ENCODE assay signal across 18 cellular contexts in the genomic region with DNA sequence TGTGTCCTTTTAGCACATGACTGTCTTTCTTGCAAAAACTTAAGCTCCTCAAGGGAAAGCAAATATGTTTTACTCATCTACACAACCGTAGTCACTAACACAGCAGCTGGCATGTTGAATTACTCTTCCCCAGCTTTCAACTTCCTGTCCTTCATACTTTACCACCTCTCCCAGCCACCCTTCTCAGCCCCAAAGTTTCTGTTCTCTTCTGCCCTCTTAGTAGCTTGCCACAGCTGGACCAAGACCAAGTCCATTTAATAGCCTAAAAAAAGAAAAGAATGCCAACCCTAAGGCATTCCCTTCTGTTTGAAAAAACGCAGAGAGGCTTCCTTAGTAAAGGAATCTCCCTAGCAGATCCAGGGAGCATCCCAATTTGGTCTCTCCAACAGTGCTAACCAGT. TPM values are rescaled to one million over a fixed set of nuclear protein-coding genes. Genes with fewer than 3 reads are reported as not detected.
"Had no signal": no experiment of that assay in that cellular context is flagged by ENCODE, and none has a peak within 500 bp of the region (broad histone marks: within the 10 kb centered on the region; RNA-seq: fewer than 3 reads in every experiment).

No MANE protein-coding gene starts in this region.

- H3K4me1 ChIP-seq: gastroesophageal sphincter, heart right ventricle, lower lobe of right lung, pancreas, stomach, thyroid gland had no signal

- H3K36me3 ChIP-seq: esophagus squamous epithelium, lower lobe of right lung, pancreas, thyroid gland had no signal

- DNase-seq: activated B cell treated with CpG ODN at 0.5 μM for 24 hours; activated CD4-positive, alpha-beta T cell treated with anti-CD3 and anti-CD28 coated beads for 48 hours; activated CD8-positive, alpha-beta memory T cell treated with anti-CD3 and anti-CD28 coated beads, Interleukin-2, amount 50 U/mL, for 48 hours; activated naive CD8-positive, alpha-beta T cell treated with anti-CD3 and anti-CD28 coated beads for 36 hours; activated T-cell treated with anti-CD3 and anti-CD28 coated beads, Interleukin-2, amount 50 U/mL, for 72 hours; anterior cingulate cortex; esophagus squamous epithelium; heart right ventricle; left cardiac atrium; lower lobe of right lung; pancreas; sigmoid colon; stimulated activated CD4-positive, alpha-beta T cell treated with anti-CD3 and anti-CD28 coated beads, Interleukin-1b, Interleukin-23, amount 100 ng/mL, for 48 hours; stomach; SW 1271; thyroid gland had no signal

- H3K9me3 ChIP-seq: esophagus squamous epithelium, gastroesophageal sphincter, heart right ventricle, lower lobe of right lung, pancreas, sigmoid colon, stomach, thyroid gland had no signal

- H3K4me3 ChIP-seq: esophagus squamous epithelium, gastroesophageal sphincter, heart right ventricle, lower lobe of right lung, pancreas, sigmoid colon, stomach, thyroid gland had no signal

- H3K27ac ChIP-seq: esophagus squamous epithelium, gastroesophageal sphincter, heart right ventricle, lower lobe of right lung, pancreas, stomach, thyroid gland had no signal

- H3K27me3 ChIP-seq: esophagus squamous epithelium, gastroesophageal sphincter, pancreas, sigmoid colon, stomach, thyroid gland had no signal

- ATAC-seq: activated T-cell treated with anti-CD3 and anti-CD28 coated beads, Interleukin-2, amount 50 U/mL, for 72 hours; gastroesophageal sphincter; heart right ventricle; left cardiac atrium; lower lobe of right lung; pancreas had no signal

RNA-seq across cellular contexts. Expression of a gene that starts 36.8 kb away (rescaled TPM):
- total RNA-seq: activated B cell treated with CpG ODN at 0.5 μM for 24 hours; activated naive CD8-positive, alpha-beta T cell treated with anti-CD3 and anti-CD28 coated beads for 36 hours; activated T-cell treated with anti-CD3 and anti-CD28 coated beads, Interleukin-2, amount 50 U/mL, for 72 hours; T-helper 2 cell treated with Interferon-gamma antibody and Interleukin-4, amounts not matched to agents 100 ng/mL and 5 ng/mL, for 36 hours had no signal

RNA-seq across cellular contexts. Expression of a gene that starts 44.1 kb away (rescaled TPM):
- total RNA-seq: T-helper 2 cell treated with Interferon-gamma antibody and Interleukin-4, amounts not matched to agents 100 ng/mL and 5 ng/mL, for 36 hours had no signal

RNA-seq across cellular contexts. Expression of a gene that starts 51.2 kb away (rescaled TPM):
- total RNA-seq: activated naive CD8-positive, alpha-beta T cell treated with anti-CD3 and anti-CD28 coated beads for 36 hours; activated T-cell treated with anti-CD3 and anti-CD28 coated beads, Interleukin-2, amount 50 U/mL, for 72 hours; T-helper 2 cell treated with Interferon-gamma antibody and Interleukin-4, amounts not matched to agents 100 ng/mL and 5 ng/mL, for 36 hours had no signal
